ENCODE assay signal across 1 cellular context in the genomic region with DNA sequence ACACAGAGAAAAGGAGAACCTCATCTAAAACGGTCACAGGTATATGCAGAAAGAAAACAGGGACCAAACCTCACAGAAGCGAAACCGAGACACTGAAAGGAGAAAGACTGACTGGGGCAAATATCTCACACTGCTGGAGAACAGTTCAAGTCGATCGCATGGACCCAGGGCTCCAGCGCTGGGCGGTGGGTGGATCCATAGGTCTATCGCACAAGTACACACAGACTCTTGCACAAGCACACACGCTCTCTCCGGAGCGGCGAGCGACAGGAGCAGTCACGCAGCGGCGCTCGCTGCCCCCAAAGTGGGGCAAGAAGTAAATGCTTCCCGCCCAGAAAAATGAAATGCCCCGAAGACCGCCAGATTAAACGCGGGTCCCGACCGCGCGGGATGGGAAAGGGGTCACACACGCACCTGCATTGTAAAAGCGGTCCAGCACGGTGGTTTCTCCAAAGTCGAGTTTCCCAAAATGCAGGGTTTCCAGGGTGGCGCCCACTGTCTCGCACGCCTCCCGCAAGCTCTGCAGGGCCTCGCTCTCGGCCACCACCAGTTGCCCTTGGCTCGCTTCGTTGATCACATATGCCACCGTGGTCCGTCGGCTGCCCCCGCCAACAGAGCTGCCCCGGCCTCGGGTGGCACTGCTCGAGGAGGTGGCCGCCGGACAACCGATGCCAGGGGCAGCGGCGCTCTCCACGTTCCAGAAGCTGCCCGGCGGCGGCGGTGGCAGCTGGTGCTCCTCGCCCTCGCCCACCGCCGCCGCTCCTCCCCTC.
TF ChIP-seq lines count a peak whose summit lies in the region.

No MANE protein-coding gene starts in this region.

TF ChIP-seq in K562, 482 proteins besides CTCF, POLR2A, EP300 and RAD21 (continued from another document and continues in another):
- TF ChIP-seq ZNF511 (CRISPR knock-in tag; IDR thresholded peaks at IDR 0.05) (no peak), MEIS2 (IDR thresholded peaks at IDR 0.05; ENCODE audit: partially characterized antibody) (no peak), UBTF (IDR thresholded peaks at IDR 0.05; ENCODE audit: borderline replicate concordance in 1 of 2, low read depth in 2 of 2, low read length in 2 of 2) (peak in 1 of 2 experiments; percentile 85; a peak in 1 of 4 replicates), ZNF175 (CRISPR knock-in tag; IDR thresholded peaks at IDR 0.05; ENCODE audit: low read depth) (no peak), ZKSCAN1 (IDR thresholded peaks at IDR 0.05; ENCODE audit: low read depth, low read length) (no peak), THRAP3 (IDR thresholded peaks at IDR 0.05; ENCODE audit: borderline replicate concordance) (no peak), ZNF41 (CRISPR knock-in tag; conservative IDR thresholded peaks at IDR 0.05) (no peak), ZNF140 (CRISPR knock-in tag; IDR thresholded peaks at IDR 0.05) (no peak), ZNF699 (CRISPR knock-in tag; IDR thresholded peaks at IDR 0.05; ENCODE audit: insufficient replicate concordance) (no peak), CBFA2T3 (IDR thresholded peaks at IDR 0.05) (no peak), CEBPG (CRISPR knock-in tag; IDR thresholded peaks at IDR 0.05) (peak; percentile 52; the same call in 1 of the 2 replicates), CEBPG (tag; conservative IDR thresholded peaks at IDR 0.05 in 1 of 2, IDR thresholded peaks at IDR 0.05 in 1 of 2) (peak; percentile 50 to 78), ZNF589 (CRISPR knock-in tag; IDR thresholded peaks at IDR 0.05; ENCODE audit: low read depth) (no peak), TAF7 (tag; IDR thresholded peaks at IDR 0.05) (no peak), NFYB (IDR thresholded peaks at IDR 0.05; ENCODE audit: extremely low read depth, insufficient read length) (no peak), BHLHE40 (IDR thresholded peaks at IDR 0.05; ENCODE audit: low read length) (peak; percentile 5; the same call in 1 of the 2 replicates), RBM39 (optimal IDR thresholded peaks at IDR 0.05; ENCODE audit: low read depth, low read length) (no peak), TEAD2 (tag; IDR thresholded peaks at IDR 0.05) (no peak), RNF2 (IDR thresholded peaks at IDR 0.05) (no peak), FOXJ3 (CRISPR knock-in tag; IDR thresholded peaks at IDR 0.05) (no peak), AFF4 (CRISPR knock-in tag; IDR thresholded peaks at IDR 0.05) (no peak), SIN3A (IDR thresholded peaks at IDR 0.05; ENCODE audit: borderline replicate concordance in 2 of 2, control insufficient read depth in 1 of 2, low read depth in 2 of 2, low read length in 2 of 2) (0 out of 4 replicates have a peak, but pooled peaks of 1 of the 2 experiments have one; percentile 45), SRSF9 (IDR thresholded peaks at IDR 0.05; ENCODE audit: borderline replicate concordance, low read depth, low read length) (no peak)
- TF ChIP-seq, protein P1, sequence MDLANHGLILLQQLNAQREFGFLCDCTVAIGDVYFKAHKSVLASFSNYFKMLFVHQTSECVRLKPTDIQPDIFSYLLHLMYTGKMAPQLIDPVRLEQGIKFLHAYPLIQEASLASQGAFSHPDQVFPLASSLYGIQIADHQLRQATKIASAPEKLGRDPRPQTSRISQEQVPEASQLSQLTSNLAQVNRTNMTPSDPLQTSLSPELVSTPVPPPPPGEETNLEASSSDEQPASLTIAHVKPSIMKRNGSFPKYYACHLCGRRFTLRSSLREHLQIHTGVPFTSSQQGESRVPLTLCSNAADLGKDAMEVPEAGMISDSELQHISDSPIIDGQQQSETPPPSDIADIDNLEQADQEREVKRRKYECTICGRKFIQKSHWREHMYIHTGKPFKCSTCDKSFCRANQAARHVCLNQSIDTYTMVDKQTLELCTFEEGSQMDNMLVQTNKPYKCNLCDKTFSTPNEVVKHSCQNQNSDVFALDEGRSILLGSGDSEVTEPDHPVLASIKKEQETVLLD (IDR thresholded peaks at IDR 0.05) = no peak
- TF ChIP-seq, protein P2, sequence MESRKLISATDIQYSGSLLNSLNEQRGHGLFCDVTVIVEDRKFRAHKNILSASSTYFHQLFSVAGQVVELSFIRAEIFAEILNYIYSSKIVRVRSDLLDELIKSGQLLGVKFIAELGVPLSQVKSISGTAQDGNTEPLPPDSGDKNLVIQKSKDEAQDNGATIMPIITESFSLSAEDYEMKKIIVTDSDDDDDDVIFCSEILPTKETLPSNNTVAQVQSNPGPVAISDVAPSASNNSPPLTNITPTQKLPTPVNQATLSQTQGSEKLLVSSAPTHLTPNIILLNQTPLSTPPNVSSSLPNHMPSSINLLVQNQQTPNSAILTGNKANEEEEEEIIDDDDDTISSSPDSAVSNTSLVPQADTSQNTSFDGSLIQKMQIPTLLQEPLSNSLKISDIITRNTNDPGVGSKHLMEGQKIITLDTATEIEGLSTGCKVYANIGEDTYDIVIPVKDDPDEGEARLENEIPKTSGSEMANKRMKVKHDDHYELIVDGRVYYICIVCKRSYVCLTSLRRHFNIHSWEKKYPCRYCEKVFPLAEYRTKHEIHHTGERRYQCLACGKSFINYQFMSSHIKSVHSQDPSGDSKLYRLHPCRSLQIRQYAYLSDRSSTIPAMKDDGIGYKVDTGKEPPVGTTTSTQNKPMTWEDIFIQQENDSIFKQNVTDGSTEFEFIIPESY (CRISPR knock-in tag; IDR thresholded peaks at IDR 0.05) = no peak
- TF ChIP-seq, protein P3, sequence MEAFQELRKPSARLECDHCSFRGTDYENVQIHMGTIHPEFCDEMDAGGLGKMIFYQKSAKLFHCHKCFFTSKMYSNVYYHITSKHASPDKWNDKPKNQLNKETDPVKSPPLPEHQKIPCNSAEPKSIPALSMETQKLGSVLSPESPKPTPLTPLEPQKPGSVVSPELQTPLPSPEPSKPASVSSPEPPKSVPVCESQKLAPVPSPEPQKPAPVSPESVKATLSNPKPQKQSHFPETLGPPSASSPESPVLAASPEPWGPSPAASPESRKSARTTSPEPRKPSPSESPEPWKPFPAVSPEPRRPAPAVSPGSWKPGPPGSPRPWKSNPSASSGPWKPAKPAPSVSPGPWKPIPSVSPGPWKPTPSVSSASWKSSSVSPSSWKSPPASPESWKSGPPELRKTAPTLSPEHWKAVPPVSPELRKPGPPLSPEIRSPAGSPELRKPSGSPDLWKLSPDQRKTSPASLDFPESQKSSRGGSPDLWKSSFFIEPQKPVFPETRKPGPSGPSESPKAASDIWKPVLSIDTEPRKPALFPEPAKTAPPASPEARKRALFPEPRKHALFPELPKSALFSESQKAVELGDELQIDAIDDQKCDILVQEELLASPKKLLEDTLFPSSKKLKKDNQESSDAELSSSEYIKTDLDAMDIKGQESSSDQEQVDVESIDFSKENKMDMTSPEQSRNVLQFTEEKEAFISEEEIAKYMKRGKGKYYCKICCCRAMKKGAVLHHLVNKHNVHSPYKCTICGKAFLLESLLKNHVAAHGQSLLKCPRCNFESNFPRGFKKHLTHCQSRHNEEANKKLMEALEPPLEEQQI (IDR thresholded peaks at IDR 0.05) = no peak
- TF ChIP-seq, protein P4, sequence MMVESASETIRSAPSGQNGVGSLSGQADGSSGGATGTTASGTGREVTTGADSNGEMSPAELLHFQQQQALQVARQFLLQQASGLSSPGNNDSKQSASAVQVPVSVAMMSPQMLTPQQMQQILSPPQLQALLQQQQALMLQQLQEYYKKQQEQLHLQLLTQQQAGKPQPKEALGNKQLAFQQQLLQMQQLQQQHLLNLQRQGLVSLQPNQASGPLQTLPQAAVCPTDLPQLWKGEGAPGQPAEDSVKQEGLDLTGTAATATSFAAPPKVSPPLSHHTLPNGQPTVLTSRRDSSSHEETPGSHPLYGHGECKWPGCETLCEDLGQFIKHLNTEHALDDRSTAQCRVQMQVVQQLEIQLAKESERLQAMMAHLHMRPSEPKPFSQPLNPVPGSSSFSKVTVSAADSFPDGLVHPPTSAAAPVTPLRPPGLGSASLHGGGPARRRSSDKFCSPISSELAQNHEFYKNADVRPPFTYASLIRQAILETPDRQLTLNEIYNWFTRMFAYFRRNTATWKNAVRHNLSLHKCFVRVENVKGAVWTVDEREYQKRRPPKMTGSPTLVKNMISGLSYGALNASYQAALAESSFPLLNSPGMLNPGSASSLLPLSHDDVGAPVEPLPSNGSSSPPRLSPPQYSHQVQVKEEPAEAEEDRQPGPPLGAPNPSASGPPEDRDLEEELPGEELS (CRISPR knock-in tag; IDR thresholded peaks at IDR 0.05; ENCODE audit: borderline replicate concordance) = no peak
- TF ChIP-seq, protein P5, sequence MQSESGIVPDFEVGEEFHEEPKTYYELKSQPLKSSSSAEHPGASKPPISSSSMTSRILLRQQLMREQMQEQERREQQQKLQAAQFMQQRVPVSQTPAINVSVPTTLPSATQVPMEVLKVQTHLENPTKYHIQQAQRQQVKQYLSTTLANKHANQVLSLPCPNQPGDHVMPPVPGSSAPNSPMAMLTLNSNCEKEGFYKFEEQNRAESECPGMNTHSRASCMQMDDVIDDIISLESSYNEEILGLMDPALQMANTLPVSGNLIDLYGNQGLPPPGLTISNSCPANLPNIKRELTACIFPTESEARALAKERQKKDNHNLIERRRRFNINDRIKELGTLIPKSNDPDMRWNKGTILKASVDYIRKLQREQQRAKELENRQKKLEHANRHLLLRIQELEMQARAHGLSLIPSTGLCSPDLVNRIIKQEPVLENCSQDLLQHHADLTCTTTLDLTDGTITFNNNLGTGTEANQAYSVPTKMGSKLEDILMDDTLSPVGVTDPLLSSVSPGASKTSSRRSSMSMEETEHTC (IDR thresholded peaks at IDR 0.05) = no peak
